Comparison of ENCODE assay signal across 8 cellular contexts in the genomic region with DNA sequence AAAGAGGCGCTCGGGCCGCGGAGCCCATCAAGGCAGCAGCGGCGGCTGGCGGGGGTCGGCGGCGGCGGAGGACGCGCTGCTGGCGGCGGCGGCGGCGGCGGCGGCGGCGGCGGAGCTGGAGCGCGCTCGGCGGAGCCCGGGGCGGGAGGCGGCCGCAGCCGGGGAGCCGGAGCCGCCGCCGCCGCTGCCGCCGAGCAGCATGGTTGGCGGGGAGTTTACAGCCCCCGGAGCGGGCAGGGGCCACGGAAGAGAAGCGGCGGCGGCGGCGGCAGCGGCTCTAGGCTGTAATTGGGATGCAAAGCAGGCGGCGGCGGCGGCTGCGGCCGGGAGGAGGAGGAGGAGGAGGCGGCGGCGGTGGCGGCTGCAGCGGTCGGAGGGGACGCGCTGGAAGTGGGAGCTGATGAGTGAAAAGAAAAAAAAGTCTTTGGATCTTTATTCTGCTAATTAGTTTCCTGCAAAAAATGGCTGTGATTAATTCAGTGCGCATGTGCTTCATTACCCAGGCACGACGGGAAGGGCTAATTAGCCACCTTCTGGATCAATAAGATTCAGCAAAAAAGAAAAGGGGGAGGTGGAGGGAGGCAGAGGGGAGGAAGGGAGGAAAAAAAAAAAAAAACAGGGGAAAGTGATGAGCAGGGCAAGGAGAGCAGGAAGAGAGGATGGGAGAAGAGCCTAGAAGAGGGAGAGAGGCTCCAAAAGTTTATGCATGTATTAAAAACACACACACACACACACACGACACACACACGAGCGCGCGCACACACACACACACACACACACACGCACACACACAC. TPM values are rescaled to one million over a fixed set of nuclear protein-coding genes. Genes with fewer than 3 reads are reported as not detected.
DNase-seq lines count a peak whose midpoint lies in the region; ATAC-seq and TF ChIP-seq lines count a peak whose summit lies in the region.

No MANE protein-coding gene starts in this region.

- H3K4me3 ChIP-seq in AG10803 (ENCODE audit: low read length) = peak overlapping the region; percentile 76
- peak overlapping the region; percentile 55 to 100 (median 64) for H3K4me3 ChIP-seq in mammary epithelial cell (replicated peaks in 1 of 3; ENCODE audit: insufficient read depth in 1 of 3, low read depth in 2 of 3, low read length in 3 of 3)
- H3K4me3 ChIP-seq in stomach smooth muscle (ENCODE audit: low read length in 2 of 2) = peak overlapping the region; percentile 68 to 81

- peak overlapping the region; percentile 92 for H2AFZ ChIP-seq in mammary epithelial cell (ENCODE audit: low read depth, low read length)

- BruUV-seq in mammary epithelial cell (replicated peaks; lab: Mats Ljungman, UMichigan) = no TSS peak

- H3K9me3 ChIP-seq in mammary epithelial cell (replicated peaks; ENCODE audit: insufficient read depth, low read length) = no peaks in the 10 kb centered on the region
- H3K9me3 ChIP-seq in stomach smooth muscle (ENCODE audit: control insufficient read depth in 2 of 2, low read length in 2 of 2) = no peaks in the 10 kb centered on the region

- H3K79me2 ChIP-seq in mammary epithelial cell (ENCODE audit: insufficient read depth, low read length) = peaks cover 43% of the 10 kb centered on the region

- H3K27ac ChIP-seq in mammary epithelial cell (ENCODE audit: insufficient read depth, low read depth, low read length) (peak overlapping the region; percentile 44), stomach smooth muscle (ENCODE audit: low read length) (peak overlapping the region; percentile 90)

- peaks cover 45% of the 10 kb centered on the region for H3K4me1 ChIP-seq in mammary epithelial cell (ENCODE audit: insufficient read depth, low read length)
- peaks cover 37% of the 10 kb centered on the region for H3K4me1 ChIP-seq in stomach smooth muscle (ENCODE audit: control insufficient read depth, insufficient read depth, low read length)

- H3K9ac ChIP-seq in mammary epithelial cell (ENCODE audit: insufficient read depth, low read length) (peak overlapping the region; percentile 60), stomach smooth muscle (ENCODE audit: low read length in 2 of 2) (peak overlapping the region; percentile 83 to 88)

- H3K27me3 ChIP-seq in mammary epithelial cell (ENCODE audit: insufficient read depth, low read length) = no peaks in the 10 kb centered on the region
- no peaks in the 10 kb centered on the region for H3K27me3 ChIP-seq in stomach smooth muscle (ENCODE audit: control insufficient read depth in 1 of 2, insufficient read depth in 2 of 2, low read length in 2 of 2)

- dilution Hi-C loops in mammary epithelial cell (cut with HindIII; ENCODE audit: low sequenced_read_pairs) = no loop called here

- CTCF ChIA-PET in mammary epithelial cell (lab: Charles Lee; ENCODE audit: low non-redundant PET) = no interaction called here

- no peaks in the 10 kb centered on the region for H4K20me1 ChIP-seq in mammary epithelial cell (ENCODE audit: insufficient read depth, low read length)

- TF ChIP-seq CTCF in AG10803 (conservative IDR thresholded peaks at IDR 0.05; ENCODE audit: low read length) (no peak), mammary epithelial cell (conservative IDR thresholded peaks at IDR 0.05 in 1 of 2, IDR thresholded peaks at IDR 0.05 in 1 of 2; ENCODE audit: extremely low read depth in 1 of 2, insufficient read depth in 1 of 2, low read depth in 1 of 2, low read length in 2 of 2) (no peak)

- ATAC-seq in GM18511 (IDR thresholded peaks at IDR 0.05; ENCODE audit: unreplicated experiment) = peak; percentile 34
- ATAC-seq in HG03039 (IDR thresholded peaks at IDR 0.05; ENCODE audit: unreplicated experiment) = peak; percentile 31
- peak; percentile 9 for ATAC-seq in left lobe of liver
- no peak for ATAC-seq in GM18870 (IDR thresholded peaks at IDR 0.05; ENCODE audit: unreplicated experiment)

- peak overlapping the region; percentile 70 for H3K4me2 ChIP-seq in mammary epithelial cell (ENCODE audit: insufficient read depth, low read depth, low read length)

- in situ Hi-C loops in mammary epithelial cell (cut with MboI; ENCODE audit: low sequenced_read_pairs in 2 of 2) = no loop called here

- 3% methylated on average over 6 of the region's 72 CpGs for WGBS in mammary epithelial cell (ENCODE audit: low coverage, missing lambda C conversion rate)

- H3K36me3 ChIP-seq in mammary epithelial cell (ENCODE audit: insufficient read depth, low read length) (no peaks in the 10 kb centered on the region), stomach smooth muscle (ENCODE audit: control insufficient read depth in 2 of 2, insufficient read depth in 2 of 2, low read length in 2 of 2) (no peaks in the 10 kb centered on the region)

- DNase-seq in AG10803 (ENCODE audit: low read depth) (peak; percentile 60), NCI-H82 (lab: John Stamatoyannopoulos, UW) (peak; percentile 79), mammary epithelial cell (peak; percentile 50), left lobe of liver (ENCODE audit: low spot score) (no peak)

- intact Hi-C loops in mammary epithelial cell (cut with micrococcal nuclease) = loop anchor here (1.0 to 10.0 kb wide), 4 partner anchors 117 to 816 kb away; no protein-coding TSS in a partner anchor

RNA-seq across cellular contexts. Expression of gene ZFHX3, which starts 10.9 kb away (rescaled TPM):
- total RNA-seq in mammary epithelial cell = 10 to 100 TPM in 1 of 2 donors, 1 to 10 TPM in 1; 6.7 to 11.3 TPM
- polyA plus RNA-seq in mammary epithelial cell = 1.5 TPM
- polyA minus RNA-seq in mammary epithelial cell = 11.4 TPM
- 8.9 TPM for total RNA-seq in left lobe of liver
